ENCODE assay signal across 9 cellular contexts in the genomic region with DNA sequence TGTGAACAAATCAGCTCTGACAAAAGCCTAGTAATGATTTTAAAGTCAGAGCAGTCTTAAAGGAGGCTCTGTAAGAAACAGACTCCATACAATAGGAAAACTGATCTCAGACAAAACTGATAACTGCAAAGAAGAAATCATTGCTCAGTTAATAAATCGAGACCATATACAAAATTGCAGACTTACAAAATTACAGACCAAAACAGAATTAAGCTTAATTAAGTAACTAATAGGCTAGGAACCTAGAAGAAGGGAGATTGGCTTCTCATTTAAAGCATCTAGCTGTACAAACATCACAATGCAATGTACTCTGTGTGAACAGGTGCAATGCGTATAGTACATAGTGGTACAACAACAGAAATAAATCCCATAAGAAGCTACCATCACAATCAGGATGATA. TPM values are rescaled to one million over a fixed set of nuclear protein-coding genes. Genes with fewer than 3 reads are reported as not detected.
A peak's percentile ranks its signal among the peaks of the same experiment; 100 is the strongest.
DNase-seq lines count a peak whose midpoint lies in the region; ATAC-seq and TF ChIP-seq lines count a peak whose summit lies in the region.
"Had no signal": no experiment of that assay in that cellular context is flagged by ENCODE, and none has a peak within 500 bp of the region (broad histone marks: within the 10 kb centered on the region; RNA-seq: fewer than 3 reads in every experiment).

No MANE protein-coding gene starts in this region.

- intact Hi-C loops in activated CD4-positive, alpha-beta T cell treated with anti-CD3 and anti-CD28 coated beads for 36 hours (cut with DNase I, micrococcal nuclease): loop anchor here (1.0 to 2.0 kb wide), 2 partner anchors 46 kb away; a partner anchor contains a TSS
- intact Hi-C loops in PC-3 (cut with micrococcal nuclease): loop anchor here (2.0 kb wide), 1 partner anchor 46 kb away; a partner anchor contains a TSS

- H3K9ac ChIP-seq in PC-3 (ENCODE audit: low read length): 0 out of 2 replicates have a peak overlapping the region, but pooled peaks have one; percentile 27
- peak overlapping the region in 3 of 5 donors; percentile 12 to 85 (median 61) for H3K9ac ChIP-seq in subcutaneous abdominal adipose tissue (ENCODE audit: low read length in 5 of 5)

- POLR2A ChIA-PET in activated CD4-positive, alpha-beta T cell treated with anti-CD3 and anti-CD28 coated beads for 36 hours (lab: Charles Lee): no interaction called here
- POLR2A ChIA-PET in PC-3 (lab: Charles Lee; ENCODE audit: unreplicated experiment): interaction anchor here (0.5 to 0.6 kb wide), 2 partner anchors 66 to 290 kb away, joined by 3 to 7 read pairs; no protein-coding TSS in a partner anchor

- H3K27me3 ChIP-seq in PC-3 (ENCODE audit: low read length) (no peaks in the 10 kb centered on the region), right atrium auricular region (no peaks in the 10 kb centered on the region), subcutaneous abdominal adipose tissue (ENCODE audit: control insufficient read depth in 5 of 5, insufficient read depth in 4 of 5, low read length in 5 of 5) (no peaks in the 10 kb centered on the region)

- H3K4me2 ChIP-seq in PC-3 (ENCODE audit: low read length): peak overlapping the region; percentile 77

- no peaks in the 10 kb centered on the region for H3K27me3 Mint-ChIP-seq in activated CD4-positive, alpha-beta T cell treated with anti-CD3 and anti-CD28 coated beads for 36 hours

- no peaks in the 10 kb centered on the region for H3K9me3 ChIP-seq in PC-3 (ENCODE audit: low read length)
- H3K9me3 ChIP-seq in right atrium auricular region: peaks cover 0 to 5% of the 10 kb centered on the region in 2 donors
- peaks cover 0 to 5% (median 0%) of the 10 kb centered on the region in 5 donors for H3K9me3 ChIP-seq in subcutaneous abdominal adipose tissue (ENCODE audit: control insufficient read depth in 5 of 5, low read length in 5 of 5)

- no peak for TF ChIP-seq CTCF in PC-3 (conservative IDR thresholded peaks at IDR 0.05; ENCODE audit: low read depth, low read length)
- no peak for TF ChIP-seq CTCF in right atrium auricular region (IDR thresholded peaks at IDR 0.05)

- peak overlapping the region; percentile 80 for H3K4me3 Mint-ChIP-seq in activated CD4-positive, alpha-beta T cell treated with anti-CD3 and anti-CD28 coated beads for 36 hours

- H3K79me2 ChIP-seq in PC-3 (ENCODE audit: low read length): no peaks in the 10 kb centered on the region

- H3F3A ChIP-seq in PC-3 (ENCODE audit: low read length, unreplicated experiment): no peaks in the 10 kb centered on the region

- no peak overlapping the region for H3K27ac ChIP-seq in PC-3 (ENCODE audit: low read length)
- peak overlapping the region; percentile 49 to 72 for H3K27ac ChIP-seq in right atrium auricular region
- H3K27ac ChIP-seq in subcutaneous abdominal adipose tissue (ENCODE audit: low read depth, low read length): peak overlapping the region; percentile 71

- H3K4me1 ChIP-seq in PC-3 (ENCODE audit: insufficient read depth, low read length) (0 out of 2 replicates have a peak, but pooled peaks cover 3% of the 10 kb centered on the region), right atrium auricular region (peaks cover 0 to 46% of the 10 kb centered on the region in 2 donors), subcutaneous abdominal adipose tissue (ENCODE audit: control insufficient read depth in 5 of 5, insufficient read depth in 5 of 5, low read length in 5 of 5) (peaks cover 0 to 30% (median 20%) of the 10 kb centered on the region in 5 donors)

- CTCF ChIA-PET in activated CD4-positive, alpha-beta T cell treated with anti-CD3 and anti-CD28 coated beads for 36 hours (lab: Charles Lee): interaction anchor here (1.0 to 1.9 kb wide), 8 partner anchors 9 to 45 kb away, joined by 3 to 12 read pairs (median 6); no protein-coding TSS in a partner anchor
- CTCF ChIA-PET in PC-3 (lab: Charles Lee): interaction anchor here (0.6 kb wide), 1 partner anchor 468 kb away, joined by 4 read pairs; no protein-coding TSS in a partner anchor

- peaks cover 12% of the 10 kb centered on the region for H3K36me3 Mint-ChIP-seq in activated CD4-positive, alpha-beta T cell treated with anti-CD3 and anti-CD28 coated beads for 36 hours (ENCODE audit: low read depth)

- H3K9me3 Mint-ChIP-seq in activated CD4-positive, alpha-beta T cell treated with anti-CD3 and anti-CD28 coated beads for 36 hours (ENCODE audit: low read depth): peaks cover 6% of the 10 kb centered on the region

- no peak for ATAC-seq in activated CD4-positive, alpha-beta T cell treated with anti-CD3 and anti-CD28 coated beads for 36 hours
- peak; percentile 20; the same call in 1 of the 2 replicates for ATAC-seq in PC-3

- peaks cover 39% of the 10 kb centered on the region for H3K4me1 Mint-ChIP-seq in activated CD4-positive, alpha-beta T cell treated with anti-CD3 and anti-CD28 coated beads for 36 hours

- H3K9me2 ChIP-seq in PC-3 (replicated peaks; ENCODE audit: low read length): no peaks in the 10 kb centered on the region

- BruUV-seq in PC-3 (replicated peaks; lab: Mats Ljungman, UMichigan): TSS peak; percentile 28

- peak overlapping the region; percentile 89 for H3K27ac Mint-ChIP-seq in activated CD4-positive, alpha-beta T cell treated with anti-CD3 and anti-CD28 coated beads for 36 hours

- no peak for DNase-seq in activated CD4-positive, alpha-beta T cell treated with anti-CD3 and anti-CD28 coated beads for 36 hours
- no peak for DNase-seq in activated CD4-positive, alpha-beta T cell treated with anti-CD3 and anti-CD28 coated beads, Interleukin-2, amount 50 U/mL, for 48 hours
- DNase-seq in PC-3: no peak
- no peak for DNase-seq in right atrium auricular region (ENCODE audit: low spot score)
- no peak for DNase-seq in SK-N-DZ (ENCODE audit: low spot score)
- no peak for DNase-seq in activated gamma-delta T cell treated with Interleukin-2 at 50 U/mL for 16 hours
- no peak for DNase-seq in activated CD4-positive, alpha-beta T cell treated with anti-CD3 and anti-CD28 coated beads for 1 hour
- DNase-seq: NCI-H2171 treated with DMSO at 0.1 percent for 48 hours had no signal

- no peaks in the 10 kb centered on the region for H4K20me1 ChIP-seq in PC-3 (ENCODE audit: low read length)

- no peaks in the 10 kb centered on the region for H3K36me3 ChIP-seq in PC-3 (ENCODE audit: low read depth, low read length)
- no peaks in the 10 kb centered on the region for H3K36me3 ChIP-seq in right atrium auricular region
- peaks cover 0 to 9% (median 0%) of the 10 kb centered on the region in 5 donors for H3K36me3 ChIP-seq in subcutaneous abdominal adipose tissue (ENCODE audit: control insufficient read depth in 5 of 5, insufficient read depth in 5 of 5, low read length in 5 of 5)

- peak overlapping the region; percentile 77; the same call in 1 of the 2 replicates for H2AFZ ChIP-seq in PC-3 (ENCODE audit: low read length)

- H3K4me3 ChIP-seq in PC-3 (ENCODE audit: low read length): no peak overlapping the region; the same call in 1 of the 2 replicates
- peak overlapping the region in 1 of 2 donors; percentile 46 for H3K4me3 ChIP-seq in right atrium auricular region
- peak overlapping the region in 2 of 5 donors; percentile 69 to 71 for H3K4me3 ChIP-seq in subcutaneous abdominal adipose tissue (ENCODE audit: low read depth in 1 of 5, low read length in 5 of 5)

RNA-seq across cellular contexts. Expression of a gene that starts 46.3 kb away (rescaled TPM):
- 1 to 10 TPM; 5.2 to 6.4 TPM for total RNA-seq in activated CD4-positive, alpha-beta T cell treated with anti-CD3 and anti-CD28 coated beads for 36 hours
- total RNA-seq in PC-3 (2014; rRNA removed) (1.3 and 3.7 TPM in 2 replicates), right atrium auricular region (10 to 100 TPM; 84.6 to 90.8 TPM)
- polyA plus RNA-seq in SK-N-DZ (2014; cell fraction: cytosol; rRNA removed): 0.03 TPM in 1 of 2 replicates, not detected in the other
- 0.07 and 0.13 TPM in 2 replicates for polyA plus RNA-seq in SK-N-DZ (2014; cell fraction: nucleus; rRNA removed)

Comparison
In these comparisons a context has a peak if more than half of its experiments do, and no peak if none do; other contexts are left out.
1. RNA of a gene that starts 46.3 kb away (total RNA-seq): 84.6 to 90.8 TPM in right atrium auricular region; 5.2 to 6.4 TPM in activated CD4-positive, alpha-beta T cell treated with anti-CD3 and anti-CD28 coated beads for 36 hours and 1.3 to 3.7 TPM in PC-3; every median in the first group is over 10 times any median in the second.